Comparison of ENCODE assay signal across 7 cellular contexts in the genomic region with DNA sequence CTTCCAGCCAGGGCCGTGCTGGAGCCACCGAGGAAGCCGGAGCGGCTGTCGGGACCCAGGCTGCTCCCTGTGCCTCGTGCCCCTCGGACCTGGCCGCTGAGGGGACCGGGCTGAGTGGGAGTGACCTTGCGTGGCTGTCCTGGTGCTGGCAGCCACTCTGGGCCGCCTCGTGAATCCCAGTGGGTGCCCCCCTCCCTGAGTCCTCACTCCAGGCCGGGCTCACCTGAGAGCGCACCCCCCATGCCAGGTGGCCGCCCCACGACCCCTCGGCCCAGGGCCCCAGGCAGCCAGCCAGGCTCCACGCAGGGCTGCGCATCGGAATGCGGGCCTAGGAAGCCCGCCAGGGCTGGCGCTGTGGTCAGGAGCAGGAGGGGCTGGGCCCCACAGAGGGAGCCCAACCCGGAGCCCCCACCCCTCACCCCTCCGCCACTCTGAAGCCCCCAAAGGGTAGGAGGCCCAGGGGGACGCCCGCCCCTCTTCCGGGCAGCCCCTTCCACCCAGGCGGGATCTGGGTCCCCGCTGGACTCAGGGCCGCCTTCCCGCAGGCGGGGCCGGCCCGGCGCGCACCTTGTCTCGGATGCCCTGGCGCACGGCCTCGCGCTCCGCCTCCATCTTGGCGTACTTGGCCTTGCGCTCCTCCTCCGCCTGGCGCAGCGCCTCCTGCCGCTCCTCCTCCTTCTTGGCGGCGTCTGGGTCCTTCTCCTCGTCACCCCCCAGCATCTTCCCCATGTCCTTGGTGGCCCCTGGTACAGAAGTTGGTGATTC. TPM values are rescaled to one million over a fixed set of nuclear protein-coding genes. Genes with fewer than 3 reads are reported as not detected.
DNase-seq lines count a peak whose midpoint lies in the region; ATAC-seq, FAIRE-seq and TF ChIP-seq lines count a peak whose summit lies in the region.

No MANE protein-coding gene starts in this region.

- FAIRE-seq in keratinocyte (lab: Jason Lieb, UNC), result no peak

- H3K36me3 ChIP-seq in keratinocyte (ENCODE audit: control insufficient read depth in 2 of 2, extremely low read depth in 1 of 2, insufficient read depth in 2 of 2, low read length in 2 of 2) (no peaks in the 10 kb centered on the region), suprapubic skin (no peaks in the 10 kb centered on the region)

- no peak for TF ChIP-seq EP300 in suprapubic skin (IDR thresholded peaks at IDR 0.05)

- TF ChIP-seq CTCF in LNCaP clone FGC (IDR thresholded peaks at IDR 0.05; ENCODE audit: control insufficient read depth, extremely low read depth, insufficient read depth) (0 out of 2 replicates have a peak, but pooled peaks have one; percentile 13), keratinocyte (optimal IDR thresholded peaks at IDR 0.05 in 1 of 3, IDR thresholded peaks at IDR 0.05 in 1 of 3, conservative IDR thresholded peaks at IDR 0.05 in 1 of 3; ENCODE audit: extremely low read depth in 1 of 3, insufficient read depth in 2 of 3, low read length in 3 of 3) (peak in 1 of 3 experiments; percentile 2), suprapubic skin (IDR thresholded peaks at IDR 0.05) (no peak)

- no peaks in the 10 kb centered on the region for H3K4me1 ChIP-seq in keratinocyte (ENCODE audit: control insufficient read depth, extremely low read depth, insufficient read depth, low read length)
- peaks cover 53% of the 10 kb centered on the region for H3K4me1 ChIP-seq in suprapubic skin

- dilution Hi-C loops in keratinocyte (cut with MboI; ENCODE audit: extremely low pct_ligation_motif_present, low sequenced_read_pairs), result no loop called here

- peak; percentile 58 for DNase-seq in LNCaP clone FGC (ENCODE audit: low read depth)
- DNase-seq in activated naive CD4-positive, alpha-beta T cell treated with Interleukin-2 at 50 U/mL for 16 hours, result peak; percentile 62
- no peak for DNase-seq in keratinocyte (ENCODE audit: low read depth, low spot score)
- DNase-seq in suprapubic skin (ENCODE audit: low spot score in 2 of 2), result no peak

- H3K9me3 ChIP-seq in keratinocyte (ENCODE audit: control insufficient read depth, low read depth, low read length) (no peaks in the 10 kb centered on the region), suprapubic skin (no peaks in the 10 kb centered on the region)

- no peaks in the 10 kb centered on the region for H3K79me2 ChIP-seq in keratinocyte (ENCODE audit: control insufficient read depth, insufficient read depth, low read length)

- 2% methylated on average over 27 of the region's 52 CpGs for WGBS in suprapubic skin

- H3K27ac ChIP-seq in keratinocyte (ENCODE audit: control insufficient read depth, insufficient read depth, low read length) (no peak overlapping the region), suprapubic skin (no peak overlapping the region)

- H3K4me3 ChIP-seq in LNCaP clone FGC (ENCODE audit: low read depth, low read length) (peak overlapping the region; percentile 48), keratinocyte (ENCODE audit: control insufficient read depth in 2 of 3, extremely low read depth in 1 of 3, insufficient read depth in 2 of 3, low read depth in 1 of 3, low read length in 3 of 3) (no peak overlapping the region), suprapubic skin (peak overlapping the region; percentile 33)

- H4K20me1 ChIP-seq in keratinocyte (ENCODE audit: control insufficient read depth, extremely low read depth, insufficient read depth, low read length), result no peaks in the 10 kb centered on the region

- no peak overlapping the region for H3K9ac ChIP-seq in keratinocyte (ENCODE audit: control insufficient read depth, extremely low read depth, insufficient read depth, low read length)

- TF ChIP-seq POLR2A in suprapubic skin (IDR thresholded peaks at IDR 0.05), result no peak

- no peaks in the 10 kb centered on the region for H3K9me1 ChIP-seq in keratinocyte (ENCODE audit: control insufficient read depth, extremely low read depth, insufficient read depth, low read length)

- peak overlapping the region; percentile 32 for H3K4me2 ChIP-seq in keratinocyte (ENCODE audit: control insufficient read depth, extremely low read depth, insufficient read depth, low read depth, low read length)

- ATAC-seq in HG03196 (IDR thresholded peaks at IDR 0.05; ENCODE audit: unreplicated experiment), result no peak
- ATAC-seq in GM18498 (IDR thresholded peaks at IDR 0.05; ENCODE audit: unreplicated experiment), result no peak
- ATAC-seq in GM21737 (IDR thresholded peaks at IDR 0.05; ENCODE audit: unreplicated experiment), result no peak

- no peak overlapping the region for H2AFZ ChIP-seq in keratinocyte (ENCODE audit: control insufficient read depth, low read length)

- H3K27me3 ChIP-seq in keratinocyte (ENCODE audit: control insufficient read depth, extremely low read depth, insufficient read depth, low read length), result peaks cover 59% of the 10 kb centered on the region
- H3K27me3 ChIP-seq in suprapubic skin, result peaks cover 74% of the 10 kb centered on the region

RNA-seq across cellular contexts. Expression of gene CPLX1, which starts 33.9 kb away (rescaled TPM):
- polyA plus RNA-seq in keratinocyte, result 0.04 to 0.05 TPM in 2 of 3 replicates, not detected in the other
- not detected for polyA plus RNA-seq in keratinocyte (2011; ENCODE audit: low read depth)
- polyA plus RNA-seq in keratinocyte (2011; cell fraction: cytosol; rRNA removed), result 0.07 and 0.16 TPM in 2 replicates
- polyA plus RNA-seq in keratinocyte (2011; cell fraction: nucleus; rRNA removed), result 0.10 and 0.13 TPM in 2 replicates
- 0.10 and 0.17 TPM in 2 replicates for polyA plus RNA-seq in keratinocyte (2012; ENCODE audit: low replicate concordance)
- not detected in 3 replicates for polyA minus RNA-seq in keratinocyte
- not detected for polyA minus RNA-seq in keratinocyte (2011; cell fraction: cytosol; rRNA and poly(A)+ RNA removed)
- polyA minus RNA-seq in keratinocyte (2011; cell fraction: nucleus; rRNA and poly(A)+ RNA removed), result not detected in 2 replicates
- under 1 TPM in 2 of 4 donors, not detected in 2; 0.38 to 0.44 TPM for total RNA-seq in suprapubic skin

Comparison
In these comparisons a context has a peak if more than half of its experiments do, and no peak if none do; other contexts are left out.
1. DNase-seq: peak in LNCaP clone FGC (single experiment) and activated naive CD4-positive, alpha-beta T cell treated with Interleukin-2 at 50 U/mL for 16 hours (single experiment); none in keratinocyte (single experiment) and suprapubic skin (0 of 2).
2. H3K4me3 ChIP-seq: peak in LNCaP clone FGC (single experiment) and suprapubic skin (single experiment); none in keratinocyte (0 of 3).